In the genomic region with DNA sequence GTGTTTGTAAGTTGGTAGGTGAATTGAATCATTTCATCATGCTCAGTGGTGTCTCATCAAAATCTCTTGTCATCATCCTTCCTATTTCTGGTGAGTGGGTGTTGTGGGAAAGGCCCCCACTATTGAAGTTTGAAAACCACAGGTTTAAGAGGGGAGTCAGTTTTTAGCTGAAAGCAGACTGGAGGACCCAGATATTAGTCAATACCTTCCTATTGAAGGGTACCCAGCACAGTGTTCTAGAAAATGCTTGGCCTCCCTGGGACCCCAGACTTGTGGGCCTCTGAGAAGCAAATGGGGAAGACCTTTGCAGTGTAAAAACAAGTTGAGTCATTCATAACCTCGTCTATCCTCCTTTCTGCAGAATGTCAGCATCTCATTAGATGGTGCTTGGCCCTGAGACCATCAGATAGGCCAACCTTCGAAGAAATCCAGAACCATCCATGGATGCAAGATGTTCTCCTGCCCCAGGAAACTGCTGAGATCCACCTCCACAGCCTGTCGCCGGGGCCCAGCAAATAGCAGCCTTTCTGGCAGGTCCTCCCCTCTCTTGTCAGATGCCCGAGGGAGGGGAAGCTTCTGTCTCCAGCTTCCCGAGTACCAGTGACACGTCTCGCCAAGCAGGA, we compare ENCODE assay signal across 9 cellular contexts. TPM values are rescaled to one million over a fixed set of nuclear protein-coding genes. Genes with fewer than 3 reads are reported as not detected.
DNase-seq lines count a peak whose midpoint lies in the region; ATAC-seq and TF ChIP-seq lines count a peak whose summit lies in the region.
"Had no signal": no experiment of that assay in that cellular context is flagged by ENCODE, and none has a peak within 500 bp of the region (broad histone marks: within the 10 kb centered on the region; RNA-seq: fewer than 3 reads in every experiment).

No MANE protein-coding gene starts in this region.

- in situ Hi-C loops in GM23248 (cut with MboI): loop anchor here (10.0 kb wide), 1 partner anchor 119 kb away; no protein-coding TSS in a partner anchor

- H3K27ac ChIP-seq in GM23248 (0 out of 2 replicates have a peak overlapping the region, but pooled peaks have one; percentile 3), duodenal mucosa (ENCODE audit: low read depth, low read length) (no peak overlapping the region), smooth muscle cell (ENCODE audit: low read depth) (no peak overlapping the region)

- peak; percentile 43 for DNase-seq in GM23248
- DNase-seq in activated CD4-positive, alpha-beta T cell treated with anti-CD3 and anti-CD28 coated beads, Interleukin-2, amount 10 ng/mL, durations not matched to agents 7 days and 5 days: peak; percentile 39
- peak; percentile 48 for DNase-seq in stimulated activated CD4-positive, alpha-beta T cell treated with anti-CD3 and anti-CD28 coated beads, Interleukin-4, amount 100 ng/mL, for 1 hour
- no peak for DNase-seq in smooth muscle cell (lab: John Stamatoyannopoulos, UW; ENCODE audit: unreplicated experiment)
- no peak for DNase-seq in NCI-H187 treated with DMSO at 0.1 percent for 48 hours (lab: John Stamatoyannopoulos, UW)
- DNase-seq: NCI-H1105 treated with DMSO at 0.1 percent for 48 hours had no signal

- peaks cover 76% of the 10 kb centered on the region for H3K36me3 Mint-ChIP-seq in activated CD4-positive, alpha-beta T cell treated with anti-CD3 and anti-CD28 coated beads, Interleukin-2, amount 10 ng/mL, durations not matched to agents 7 days and 5 days (ENCODE audit: low read depth)

- peaks cover 8% of the 10 kb centered on the region; the same call in 1 of the 2 replicates for H3F3A ChIP-seq in GM23248 (ENCODE audit: insufficient read depth)
- H3F3A ChIP-seq in smooth muscle cell (ENCODE audit: low read depth): peaks cover 8% of the 10 kb centered on the region

- no peaks in the 10 kb centered on the region for H3K9me2 ChIP-seq in GM23248 (ENCODE audit: insufficient read depth)

- H3K79me2 ChIP-seq in GM23248 (ENCODE audit: insufficient read depth) (peaks cover 10% of the 10 kb centered on the region; the same call in 1 of the 2 replicates), smooth muscle cell (ENCODE audit: low read depth) (peaks cover 20% of the 10 kb centered on the region)

- peaks cover 56% of the 10 kb centered on the region for H3K4me1 Mint-ChIP-seq in activated CD4-positive, alpha-beta T cell treated with anti-CD3 and anti-CD28 coated beads, Interleukin-2, amount 10 ng/mL, durations not matched to agents 7 days and 5 days

- H3K4me3 ChIP-seq in GM23248 (no peak overlapping the region), duodenal mucosa (ENCODE audit: low read depth in 1 of 2, low read length in 2 of 2) (peak overlapping the region; percentile 90 to 94), smooth muscle cell (no peak overlapping the region)

- peak overlapping the region; percentile 98 for H3K4me3 Mint-ChIP-seq in activated CD4-positive, alpha-beta T cell treated with anti-CD3 and anti-CD28 coated beads, Interleukin-2, amount 10 ng/mL, durations not matched to agents 7 days and 5 days

- ATAC-seq in HG03571 (IDR thresholded peaks at IDR 0.05; ENCODE audit: unreplicated experiment) (no peak), GM21825 (IDR thresholded peaks at IDR 0.05; ENCODE audit: unreplicated experiment) (no peak)

- peak overlapping the region; percentile 98 for H3K27ac Mint-ChIP-seq in activated CD4-positive, alpha-beta T cell treated with anti-CD3 and anti-CD28 coated beads, Interleukin-2, amount 10 ng/mL, durations not matched to agents 7 days and 5 days

- TF ChIP-seq CTCF in smooth muscle cell (IDR thresholded peaks at IDR 0.05; ENCODE audit: borderline replicate concordance, insufficient read depth, poor library complexity, severe bottlenecking): no peak

- H3K9me3 ChIP-seq in GM23248 (ENCODE audit: low read depth) (no peaks in the 10 kb centered on the region), duodenal mucosa (ENCODE audit: control insufficient read depth in 1 of 2, low read length in 2 of 2) (no peaks in the 10 kb centered on the region), smooth muscle cell (replicated peaks; ENCODE audit: low read depth) (no peaks in the 10 kb centered on the region)

- no peaks in the 10 kb centered on the region for H3K27me3 Mint-ChIP-seq in activated CD4-positive, alpha-beta T cell treated with anti-CD3 and anti-CD28 coated beads, Interleukin-2, amount 10 ng/mL, durations not matched to agents 7 days and 5 days

- CTCF ChIA-PET in activated CD4-positive, alpha-beta T cell treated with anti-CD3 and anti-CD28 coated beads, Interleukin-2, amount 10 ng/mL, durations not matched to agents 7 days and 5 days (lab: Charles Lee): interaction anchor here (0.8 to 15.6 kb wide), 9 partner anchors 8 to 160 kb away, joined by 3 to 347 read pairs (median 43); no protein-coding TSS in a partner anchor

- H4K20me1 ChIP-seq in GM23248 (ENCODE audit: insufficient read depth) (no peaks in the 10 kb centered on the region), smooth muscle cell (ENCODE audit: low read depth) (peaks cover 45% of the 10 kb centered on the region)

- peaks cover 4% of the 10 kb centered on the region for H3K9me3 Mint-ChIP-seq in activated CD4-positive, alpha-beta T cell treated with anti-CD3 and anti-CD28 coated beads, Interleukin-2, amount 10 ng/mL, durations not matched to agents 7 days and 5 days

- POLR2A ChIA-PET in activated CD4-positive, alpha-beta T cell treated with anti-CD3 and anti-CD28 coated beads, Interleukin-2, amount 10 ng/mL, durations not matched to agents 7 days and 5 days (lab: Charles Lee): interaction anchor here (1.1 to 3.6 kb wide), 3 partner anchors 36 to 127 kb away, joined by 5 to 22 read pairs (median 5); no protein-coding TSS in a partner anchor

- H2AFZ ChIP-seq in GM23248 (no peak overlapping the region), smooth muscle cell (ENCODE audit: low read depth) (no peak overlapping the region)

- peaks cover 12% of the 10 kb centered on the region for H3K4me1 ChIP-seq in GM23248 (ENCODE audit: insufficient read depth)
- H3K4me1 ChIP-seq in duodenal mucosa (ENCODE audit: control insufficient read depth in 1 of 2, insufficient read depth in 2 of 2, low read length in 2 of 2): peaks cover 40 to 46% of the 10 kb centered on the region in 2 donors
- peaks cover 3% of the 10 kb centered on the region for H3K4me1 ChIP-seq in smooth muscle cell (ENCODE audit: low read depth)

- H3K36me3 ChIP-seq in GM23248 (ENCODE audit: low read depth) (peaks cover 34% of the 10 kb centered on the region), duodenal mucosa (ENCODE audit: control insufficient read depth in 1 of 2, insufficient read depth in 2 of 2, low read length in 2 of 2) (peaks cover 20 to 29% of the 10 kb centered on the region in 2 donors), smooth muscle cell (ENCODE audit: low read depth) (peaks cover 20% of the 10 kb centered on the region)

- H3K4me2 ChIP-seq in GM23248 (ENCODE audit: unreplicated experiment) (no peak overlapping the region), smooth muscle cell (no peak overlapping the region)

- H3K9ac ChIP-seq in GM23248 (peak overlapping the region; percentile 96), duodenal mucosa (ENCODE audit: low read depth in 1 of 2, low read length in 2 of 2) (peak overlapping the region in 1 of 2 donors; percentile 86), smooth muscle cell (ENCODE audit: low read depth) (no peak overlapping the region)

- no peaks in the 10 kb centered on the region for H3K27me3 ChIP-seq in GM23248 (replicated peaks; ENCODE audit: insufficient read depth)
- no peaks in the 10 kb centered on the region for H3K27me3 ChIP-seq in duodenal mucosa (ENCODE audit: control insufficient read depth in 1 of 2, insufficient read depth in 2 of 2, low read length in 2 of 2)
- no peaks in the 10 kb centered on the region for H3K27me3 ChIP-seq in smooth muscle cell (ENCODE audit: low read depth)

- WGBS in GM23248 (ENCODE audit: low coverage in 1 of 2, low lambda C conversion rate in 2 of 2, missing lambda C conversion rate in 2 of 2), 2 experiments: 37 to 47% methylated on average over 8 of the region's 8 CpGs
- WGBS in smooth muscle cell (ENCODE audit: low lambda C conversion rate): 83% methylated on average over 8 of the region's 8 CpGs

RNA-seq across cellular contexts. Expression of a gene that starts 3.7 kb away (rescaled TPM):
- total RNA-seq in GM23248 (2014; rRNA removed; shearing (Covaris generic)): 12.6 and 15.5 TPM in 2 replicates
- polyA plus RNA-seq in GM23248 (2016; fragmentation: Nextera tagmentation; extraction: Ambion mirVana) (10.8 and 12.0 TPM in 2 replicates), smooth muscle cell (35.7 and 41.9 TPM in 2 replicates)
- 100 to 1,000 TPM; 393 to 412 TPM for total RNA-seq in activated CD4-positive, alpha-beta T cell treated with anti-CD3 and anti-CD28 coated beads, Interleukin-2, amount 10 ng/mL, durations not matched to agents 7 days and 5 days
- 29.3 and 29.5 TPM in 2 replicates for total RNA-seq in smooth muscle cell

Comparison
In these comparisons a context has a peak if more than half of its experiments do, and no peak if none do; other contexts are left out.
1. DNase-seq: peak in GM23248 (single experiment), activated CD4-positive, alpha-beta T cell treated with anti-CD3 and anti-CD28 coated beads, Interleukin-2, amount 10 ng/mL, durations not matched to agents 7 days and 5 days (single experiment) and stimulated activated CD4-positive, alpha-beta T cell treated with anti-CD3 and anti-CD28 coated beads, Interleukin-4, amount 100 ng/mL, for 1 hour (single experiment); none in smooth muscle cell (single experiment) and NCI-H187 treated with DMSO at 0.1 percent for 48 hours (single experiment).
2. H3K4me3 ChIP-seq: peak in duodenal mucosa (2 of 2); none in GM23248 (single experiment) and smooth muscle cell (single experiment).
3. RNA of a gene that starts 3.7 kb away (total RNA-seq): 393 to 412 TPM in activated CD4-positive, alpha-beta T cell treated with anti-CD3 and anti-CD28 coated beads, Interleukin-2, amount 10 ng/mL, durations not matched to agents 7 days and 5 days; 29.3 to 29.5 TPM in smooth muscle cell and 12.6 to 15.5 TPM in GM23248; every median in the first group is over 10 times any median in the second.